In genomic region chr7:105141068-105141467, GRCh38 we compare ENCODE assay signal across 10 cellular contexts.
DNase-seq lines count a peak whose midpoint lies in the region; ATAC-seq and TF ChIP-seq lines count a peak whose summit lies in the region.
"Had no signal": no experiment of that assay in that cellular context is flagged by ENCODE, and none has a peak within 500 bp of the region (broad histone marks: within the 10 kb centered on the region; RNA-seq: fewer than 3 reads in every experiment).

No MANE protein-coding gene starts in this region.

- intact Hi-C loops in dorsolateral prefrontal cortex (cut with DNase I): no loop called here

- no peaks in the 10 kb centered on the region for H3K9me3 ChIP-seq in neural progenitor cell (ENCODE audit: low read depth)
- H3K9me3 ChIP-seq: thoracic aorta had no signal

- peaks cover 23% of the 10 kb centered on the region for H4K20me1 ChIP-seq in neural progenitor cell (ENCODE audit: low read depth)

- H3K9me3 Mint-ChIP-seq in neural progenitor cell: no peaks in the 10 kb centered on the region
- no peaks in the 10 kb centered on the region for H3K9me3 Mint-ChIP-seq in activated CD8-positive, alpha-beta T cell treated with anti-CD3 and anti-CD28 coated beads, Interleukin-2, amount 10 ng/mL, durations not matched to agents 7 days and 5 days (ENCODE audit: insufficient read depth)
- H3K9me3 Mint-ChIP-seq: mesothelial cell of epicardium had no signal

- H3K4me3 Mint-ChIP-seq in neural progenitor cell: no peak overlapping the region
- no peak overlapping the region for H3K4me3 Mint-ChIP-seq in activated CD8-positive, alpha-beta T cell treated with anti-CD3 and anti-CD28 coated beads, Interleukin-2, amount 10 ng/mL, durations not matched to agents 7 days and 5 days
- H3K4me3 Mint-ChIP-seq: mesothelial cell of epicardium had no signal

- no peak overlapping the region for H3K4me2 ChIP-seq in neural progenitor cell

- no peaks in the 10 kb centered on the region for H3K27me3 Mint-ChIP-seq in neural progenitor cell (ENCODE audit: insufficient read depth, low read depth)
- no peaks in the 10 kb centered on the region for H3K27me3 Mint-ChIP-seq in activated CD8-positive, alpha-beta T cell treated with anti-CD3 and anti-CD28 coated beads, Interleukin-2, amount 10 ng/mL, durations not matched to agents 7 days and 5 days (ENCODE audit: low read depth)

- H3K27me3 ChIP-seq in dorsolateral prefrontal cortex (no peaks in the 10 kb centered on the region), neural progenitor cell (no peaks in the 10 kb centered on the region)

- DNase-seq in GM12865 (ENCODE audit: low read depth): peak; percentile 25
- peak; percentile 13 for DNase-seq in NCI-H1105 (lab: John Stamatoyannopoulos, UW)
- no peak for DNase-seq in dorsolateral prefrontal cortex
- peak; percentile 76 for DNase-seq in neural progenitor cell (ENCODE audit: low spot score)
- DNase-seq in activated CD8-positive, alpha-beta T cell treated with anti-CD3 and anti-CD28 coated beads, Interleukin-2, amount 10 ng/mL, durations not matched to agents 7 days and 5 days: no peak
- DNase-seq in NK-92 (lab: John Stamatoyannopoulos, UW; ENCODE audit: unreplicated experiment): no peak
- no peak for DNase-seq in T-helper 2 cell
- no peak for DNase-seq in SKM-1 treated with dmso at 0.1 percent for 144 hours (lab: John Stamatoyannopoulos, UW; ENCODE audit: unreplicated experiment)

- H2AFZ ChIP-seq in neural progenitor cell (replicated peaks): no peak overlapping the region

- CTCF ChIA-PET in activated CD8-positive, alpha-beta T cell treated with anti-CD3 and anti-CD28 coated beads, Interleukin-2, amount 10 ng/mL, durations not matched to agents 7 days and 5 days (lab: Charles Lee): interaction anchor here (0.8 kb wide), 1 partner anchor 390 kb away, joined by 3 read pairs; no protein-coding TSS in a partner anchor

- peaks cover 14% of the 10 kb centered on the region for H3K4me1 Mint-ChIP-seq in neural progenitor cell
- no peaks in the 10 kb centered on the region for H3K4me1 Mint-ChIP-seq in activated CD8-positive, alpha-beta T cell treated with anti-CD3 and anti-CD28 coated beads, Interleukin-2, amount 10 ng/mL, durations not matched to agents 7 days and 5 days (ENCODE audit: low read depth)
- H3K4me1 Mint-ChIP-seq: mesothelial cell of epicardium had no signal

- no peak overlapping the region for H3K9ac ChIP-seq in neural progenitor cell

- TF ChIP-seq CTCF in GM12865 (IDR thresholded peaks at IDR 0.05; ENCODE audit: insufficient read depth, low read depth, low read length, missing control alignments) (no peak), dorsolateral prefrontal cortex (IDR thresholded peaks at IDR 0.05 in 54 of 56, conservative IDR thresholded peaks at IDR 0.05 in 2 of 56; ENCODE audit: low read depth in 1 of 56, partially characterized antibody in 56 of 56) (peak in 50 of 56 donors; percentile 19 to 62 (median 44)), neural progenitor cell (IDR thresholded peaks at IDR 0.05) (peak; percentile 62)

- no peak for ATAC-seq in activated CD8-positive, alpha-beta T cell treated with anti-CD3 and anti-CD28 coated beads, Interleukin-2, amount 10 ng/mL, durations not matched to agents 7 days and 5 days

- peaks cover 30% of the 10 kb centered on the region for H3K36me3 Mint-ChIP-seq in neural progenitor cell
- H3K36me3 Mint-ChIP-seq in activated CD8-positive, alpha-beta T cell treated with anti-CD3 and anti-CD28 coated beads, Interleukin-2, amount 10 ng/mL, durations not matched to agents 7 days and 5 days (ENCODE audit: low read depth): peaks cover 11% of the 10 kb centered on the region

- H3K4me3 ChIP-seq in GM12865 (ENCODE audit: low read depth, low read length): no peak overlapping the region
- peak overlapping the region in 2 of 59 donors; percentile 3 to 10 for H3K4me3 ChIP-seq in dorsolateral prefrontal cortex
- H3K4me3 ChIP-seq in neural progenitor cell: no peak overlapping the region
- H3K4me3 ChIP-seq: thoracic aorta had no signal

- H3F3A ChIP-seq in neural progenitor cell (ENCODE audit: low read depth): no peaks in the 10 kb centered on the region

- H3K79me2 ChIP-seq in neural progenitor cell (ENCODE audit: low read depth): peaks cover 8% of the 10 kb centered on the region

- no peak overlapping the region for H3K27ac Mint-ChIP-seq in neural progenitor cell
- H3K27ac Mint-ChIP-seq in activated CD8-positive, alpha-beta T cell treated with anti-CD3 and anti-CD28 coated beads, Interleukin-2, amount 10 ng/mL, durations not matched to agents 7 days and 5 days: no peak overlapping the region
- H3K27ac Mint-ChIP-seq: mesothelial cell of epicardium had no signal

- H3K4me1 ChIP-seq in neural progenitor cell: peaks cover 14% of the 10 kb centered on the region

- POLR2A ChIA-PET in activated CD8-positive, alpha-beta T cell treated with anti-CD3 and anti-CD28 coated beads, Interleukin-2, amount 10 ng/mL, durations not matched to agents 7 days and 5 days (lab: Charles Lee): no interaction called here

- H3K27ac ChIP-seq in dorsolateral prefrontal cortex (peak overlapping the region in 23 of 59 donors; percentile 1 to 64 (median 40)), neural progenitor cell (no peak overlapping the region)
- H3K27ac ChIP-seq: thoracic aorta had no signal

- no peaks in the 10 kb centered on the region for H3K36me3 ChIP-seq in neural progenitor cell
- H3K36me3 ChIP-seq: thoracic aorta had no signal

Comparison
In these comparisons a context has a peak if more than half of its experiments do, and no peak if none do; other contexts are left out.
1. DNase-seq: peak in GM12865 (single experiment), NCI-H1105 (single experiment) and neural progenitor cell (single experiment); none in dorsolateral prefrontal cortex (0 of 10), activated CD8-positive, alpha-beta T cell treated with anti-CD3 and anti-CD28 coated beads, Interleukin-2, amount 10 ng/mL, durations not matched to agents 7 days and 5 days (single experiment), NK-92 (single experiment), T-helper 2 cell (0 of 5) and SKM-1 treated with dmso at 0.1 percent for 144 hours (single experiment).